In genomic region chr15:89812847-89813320, GRCh38 we compare ENCODE assay signal across 20 cellular contexts. TPM values are rescaled to one million over a fixed set of nuclear protein-coding genes. Genes with fewer than 3 reads are reported as not detected.
DNase-seq lines count a peak whose midpoint lies in the region; ATAC-seq and TF ChIP-seq lines count a peak whose summit lies in the region.
"Had no signal": no experiment of that assay in that cellular context is flagged by ENCODE, and none has a peak within 500 bp of the region (broad histone marks: within the 10 kb centered on the region; RNA-seq: fewer than 3 reads in every experiment).

No MANE protein-coding gene starts in this region.

- dilution Hi-C loops in mammary epithelial cell (cut with HindIII; ENCODE audit: low sequenced_read_pairs): no loop called here

- CTCF ChIA-PET in MCF 10A (lab: Yijun Ruan, JAX) (interaction anchor here (0.6 to 2.4 kb wide), 7 partner anchors 13 to 62 kb away, joined by 3 to 13 read pairs (median 4); no protein-coding TSS in a partner anchor), mammary epithelial cell (lab: Charles Lee; ENCODE audit: low non-redundant PET) (no interaction called here)
- CTCF ChIA-PET in activated CD8-positive, alpha-beta T cell treated with anti-CD3 and anti-CD28 coated beads for 36 hours (lab: Charles Lee): no interaction called here

- H3K9ac ChIP-seq in mammary epithelial cell (ENCODE audit: insufficient read depth, low read length) (no peak overlapping the region), duodenal mucosa (ENCODE audit: low read depth in 1 of 2, low read length in 2 of 2) (peak overlapping the region; percentile 39 to 82)

- no peak for ATAC-seq in activated CD8-positive, alpha-beta T cell treated with anti-CD3 and anti-CD28 coated beads for 36 hours
- ATAC-seq: stimulated activated naive CD8-positive, alpha-beta T cell treated with anti-CD3 and anti-CD28 coated beads, Interleukin-15, Interleukin-2, amounts not matched to agents 100 U/mL and 50 U/mL, for 24 hours had no signal

- 98% methylated on average over 7 of the region's 7 CpGs for WGBS in mammary epithelial cell (ENCODE audit: low coverage, missing lambda C conversion rate)

- peaks cover 28% of the 10 kb centered on the region for H3K4me1 Mint-ChIP-seq in MCF 10A (ENCODE audit: insufficient read depth, unreplicated experiment)
- H3K4me1 Mint-ChIP-seq in activated CD8-positive, alpha-beta T cell treated with anti-CD3 and anti-CD28 coated beads for 36 hours (ENCODE audit: low read depth): peaks cover 4% of the 10 kb centered on the region

- H3K4me1 ChIP-seq in mammary epithelial cell (ENCODE audit: insufficient read depth, low read length) (peaks cover 6% of the 10 kb centered on the region), duodenal mucosa (ENCODE audit: control insufficient read depth in 1 of 2, insufficient read depth in 2 of 2, low read length in 2 of 2) (peaks cover 39 to 45% of the 10 kb centered on the region in 2 donors), mononuclear cell (ENCODE audit: insufficient read depth, low read length) (peaks cover 36% of the 10 kb centered on the region), vagina (peaks cover 62% of the 10 kb centered on the region)

- peaks cover 49% of the 10 kb centered on the region for H3K36me3 Mint-ChIP-seq in MCF 10A (ENCODE audit: insufficient read depth, unreplicated experiment)
- H3K36me3 Mint-ChIP-seq in activated CD8-positive, alpha-beta T cell treated with anti-CD3 and anti-CD28 coated beads for 36 hours (ENCODE audit: low read depth): peaks cover 9% of the 10 kb centered on the region

- POLR2A ChIA-PET in MCF 10A (lab: Yijun Ruan, JAX): interaction anchor here (0.7 to 4.1 kb wide), 13 partner anchors 9 to 105 kb away, joined by 3 to 32 read pairs (median 4); no protein-coding TSS in a partner anchor
- POLR2A ChIA-PET in activated CD8-positive, alpha-beta T cell treated with anti-CD3 and anti-CD28 coated beads for 36 hours (lab: Charles Lee): no interaction called here

- peak overlapping the region; percentile 88 for H3K27ac Mint-ChIP-seq in MCF 10A (ENCODE audit: low read depth, unreplicated experiment)
- no peak overlapping the region for H3K27ac Mint-ChIP-seq in activated CD8-positive, alpha-beta T cell treated with anti-CD3 and anti-CD28 coated beads for 36 hours
- H3K27ac Mint-ChIP-seq: activated T-helper 1 cell treated with anti-CD3 and anti-CD28 coated beads, Interleukin-12 subunit alpha, Interleukin-12 subunit beta, Interleukin-2, Interleukin-4 antibody, amounts not matched to agents 30 ng/mL and 10 ng/mL and 1 ng/mL, durations not matched to agents 14 hours and 24 hours and 36 hours had no signal

- H3K36me3 ChIP-seq in mammary epithelial cell (ENCODE audit: insufficient read depth, low read length) (no peaks in the 10 kb centered on the region), duodenal mucosa (ENCODE audit: control insufficient read depth in 1 of 2, insufficient read depth in 2 of 2, low read length in 2 of 2) (no peaks in the 10 kb centered on the region), vagina (no peaks in the 10 kb centered on the region)

- no peaks in the 10 kb centered on the region for H3K79me2 ChIP-seq in mammary epithelial cell (ENCODE audit: insufficient read depth, low read length)

- TF ChIP-seq CTCF in MCF 10A (IDR thresholded peaks at IDR 0.05; ENCODE audit: unreplicated experiment) (no peak), mammary epithelial cell (conservative IDR thresholded peaks at IDR 0.05 in 1 of 2, IDR thresholded peaks at IDR 0.05 in 1 of 2; ENCODE audit: extremely low read depth in 1 of 2, insufficient read depth in 1 of 2, low read depth in 1 of 2, low read length in 2 of 2) (no peak), vagina (IDR thresholded peaks at IDR 0.05) (no peak)
- TF ChIP-seq CTCF in activated CD8-positive, alpha-beta T cell treated with anti-CD3 and anti-CD28 coated beads for 36 hours (IDR thresholded peaks at IDR 0.05): no peak

- no peaks in the 10 kb centered on the region for H3K9me3 ChIP-seq in mammary epithelial cell (replicated peaks; ENCODE audit: insufficient read depth, low read length)
- peaks cover 0 to 2% of the 10 kb centered on the region in 2 donors for H3K9me3 ChIP-seq in duodenal mucosa (ENCODE audit: control insufficient read depth in 1 of 2, low read length in 2 of 2)
- no peaks in the 10 kb centered on the region for H3K9me3 ChIP-seq in mononuclear cell (ENCODE audit: low read depth, low read length)
- H3K9me3 ChIP-seq in vagina: no peaks in the 10 kb centered on the region

- BruUV-seq in MCF 10A (replicated peaks; lab: Mats Ljungman, UMichigan): no TSS peak
- no TSS peak for BruUV-seq in mammary epithelial cell (replicated peaks; lab: Mats Ljungman, UMichigan)

- H3K27ac ChIP-seq in mammary epithelial cell (ENCODE audit: insufficient read depth, low read depth, low read length) (no peak overlapping the region), duodenal mucosa (ENCODE audit: low read depth, low read length) (peak overlapping the region; percentile 85), vagina (peak overlapping the region; percentile 72)

- peak overlapping the region; percentile 89 for H3K4me3 Mint-ChIP-seq in MCF 10A (ENCODE audit: unreplicated experiment)
- no peak overlapping the region for H3K4me3 Mint-ChIP-seq in activated CD8-positive, alpha-beta T cell treated with anti-CD3 and anti-CD28 coated beads for 36 hours
- H3K4me3 Mint-ChIP-seq: activated T-helper 1 cell treated with anti-CD3 and anti-CD28 coated beads, Interleukin-12 subunit alpha, Interleukin-12 subunit beta, Interleukin-2, Interleukin-4 antibody, amounts not matched to agents 30 ng/mL and 10 ng/mL and 1 ng/mL, durations not matched to agents 14 hours and 24 hours and 36 hours had no signal

- H3K27me3 Mint-ChIP-seq in MCF 10A (ENCODE audit: insufficient read depth, unreplicated experiment): no peaks in the 10 kb centered on the region
- H3K27me3 Mint-ChIP-seq in activated CD8-positive, alpha-beta T cell treated with anti-CD3 and anti-CD28 coated beads for 36 hours: peaks cover 30% of the 10 kb centered on the region

- no peak overlapping the region for H3K4me2 ChIP-seq in mammary epithelial cell (ENCODE audit: insufficient read depth, low read depth, low read length)

- H3K27me3 ChIP-seq in mammary epithelial cell (ENCODE audit: insufficient read depth, low read length): no peaks in the 10 kb centered on the region
- H3K27me3 ChIP-seq in duodenal mucosa (ENCODE audit: control insufficient read depth in 1 of 2, insufficient read depth in 2 of 2, low read length in 2 of 2): no peaks in the 10 kb centered on the region
- H3K27me3 ChIP-seq in mononuclear cell (ENCODE audit: insufficient read depth, low read length): peaks cover 16% of the 10 kb centered on the region
- H3K27me3 ChIP-seq in vagina: no peaks in the 10 kb centered on the region

- H4K20me1 ChIP-seq in mammary epithelial cell (ENCODE audit: insufficient read depth, low read length): no peaks in the 10 kb centered on the region

- H3K9me3 Mint-ChIP-seq in MCF 10A (ENCODE audit: unreplicated experiment): no peaks in the 10 kb centered on the region
- peaks cover 8% of the 10 kb centered on the region for H3K9me3 Mint-ChIP-seq in activated CD8-positive, alpha-beta T cell treated with anti-CD3 and anti-CD28 coated beads for 36 hours

- intact Hi-C loops in MCF 10A (cut with micrococcal nuclease): loop anchor here (1.0 to 2.0 kb wide), 4 partner anchors 30 to 62 kb away; no protein-coding TSS in a partner anchor
- intact Hi-C loops in mammary epithelial cell (cut with micrococcal nuclease): no loop called here
- intact Hi-C loops in vagina (cut with DNase I): no loop called here
- intact Hi-C loops in activated CD8-positive, alpha-beta T cell treated with anti-CD3 and anti-CD28 coated beads for 36 hours (cut with micrococcal nuclease): no loop called here

- in situ Hi-C loops in mammary epithelial cell (cut with MboI; ENCODE audit: low sequenced_read_pairs in 2 of 2): no loop called here

- H3K4me3 ChIP-seq in mammary epithelial cell (replicated peaks in 1 of 3; ENCODE audit: insufficient read depth in 1 of 3, low read depth in 2 of 3, low read length in 3 of 3) (no peak overlapping the region), duodenal mucosa (ENCODE audit: low read depth in 1 of 2, low read length in 2 of 2) (peak overlapping the region in 1 of 2 donors; percentile 56), mononuclear cell (ENCODE audit: low read length) (peak overlapping the region; percentile 51), vagina (peak overlapping the region in 1 of 2 donors; percentile 66)

- no peak for TF ChIP-seq POLR2A in vagina (IDR thresholded peaks at IDR 0.05)

- DNase-seq in MCF 10A (ENCODE audit: unreplicated experiment) (peak; percentile 39), mammary epithelial cell (no peak), vagina (ENCODE audit: extremely low spot score in 2 of 2) (no peak), NCI-H2227 treated with DMSO at 0.1 percent for 48 hours (lab: John Stamatoyannopoulos, UW) (no peak), SIG-M5 (lab: John Stamatoyannopoulos, UW) (no peak)
- DNase-seq in activated CD8-positive, alpha-beta T cell treated with anti-CD3 and anti-CD28 coated beads for 36 hours: no peak
- DNase-seq: activated CD4-positive, alpha-beta T cell treated with anti-CD3 and anti-CD28 coated beads, Interleukin-2, amount 50 U/mL, for 1 hour; anterior cingulate cortex; effector CD8-positive, alpha-beta T cell; glutamatergic neuron; NCI-H2029; NCI-H526 treated with DMSO at 0.1 percent for 48 hours; stimulated activated naive CD8-positive, alpha-beta T cell treated with anti-CD3 and anti-CD28 coated beads, Interleukin-15, Interleukin-2, amounts not matched to agents 100 U/mL and 50 U/mL, for 24 hours; T-helper 9 cell had no signal

- H2AFZ ChIP-seq in mammary epithelial cell (ENCODE audit: low read depth, low read length): no peak overlapping the region

RNA-seq across cellular contexts. Expression of gene ANPEP, which starts 1.8 kb away (rescaled TPM):
- total RNA-seq in MCF 10A (2022): 252 and 294 TPM in 2 replicates
- total RNA-seq in mammary epithelial cell: 1 to 10 TPM; 4.3 to 5.9 TPM
- 1.5 TPM for polyA plus RNA-seq in mammary epithelial cell
- polyA minus RNA-seq in mammary epithelial cell: not detected
- total RNA-seq in mononuclear cell: 98.8 TPM
- total RNA-seq in vagina: 55.0 TPM
- not detected for total RNA-seq in activated CD8-positive, alpha-beta T cell treated with anti-CD3 and anti-CD28 coated beads for 36 hours

RNA-seq across cellular contexts. Expression of gene MESP2, which starts 36.8 kb away (rescaled TPM):
- total RNA-seq in MCF 10A (2022) (not detected in 2 replicates), mammary epithelial cell (under 1 TPM in 1 of 2 donors, not detected in 1; 0.31 TPM), mononuclear cell (not detected), vagina (not detected)
- 0.10 TPM for polyA plus RNA-seq in mammary epithelial cell
- not detected for polyA minus RNA-seq in mammary epithelial cell
- not detected for total RNA-seq in activated CD8-positive, alpha-beta T cell treated with anti-CD3 and anti-CD28 coated beads for 36 hours
- total RNA-seq: A172, H4, renal cortical epithelial cell had no signal

Comparison
In these comparisons a context has a peak if more than half of its experiments do, and no peak if none do; other contexts are left out.
1. RNA of gene ANPEP, which starts 1.8 kb away (total RNA-seq): 252 to 294 TPM in MCF 10A, 98.8 TPM in mononuclear cell (single experiment), 55.0 TPM in vagina (single experiment) and 4.3 to 5.9 TPM in mammary epithelial cell; not detected in activated CD8-positive, alpha-beta T cell treated with anti-CD3 and anti-CD28 coated beads for 36 hours; every median in the first group is over 4 times any median in the second.